ENCODE assay signal across 29 cellular contexts in genomic region chr14:99966436-99966835, GRCh38.
"Had no signal": no experiment of that assay in that cellular context is flagged by ENCODE, and none has a peak within 500 bp of the region (broad histone marks: within the 10 kb centered on the region; RNA-seq: fewer than 3 reads in every experiment).

No MANE protein-coding gene starts in this region.

- H3K27ac ChIP-seq: body of pancreas, colonic mucosa, gastroesophageal sphincter, skin epidermis, upper lobe of left lung had no signal

- H3K4me1 ChIP-seq: colonic mucosa had no signal

- H3K9me3 ChIP-seq: body of pancreas, colonic mucosa, gastroesophageal sphincter, upper lobe of left lung had no signal

- DNase-seq: activated CD4-positive, alpha-beta memory T cell treated with anti-CD3 and anti-CD28 coated beads, Interleukin-2, amount 10 ng/mL, durations not matched to agents 7 days and 5 days; activated CD4-positive, alpha-beta T cell treated with anti-CD3 and anti-CD28 coated beads for 1 hour; activated CD4-positive, alpha-beta T cell treated with anti-CD3 and anti-CD28 coated beads, Interleukin-2, amount 10 ng/mL, durations not matched to agents 7 days and 5 days; activated CD8-positive, alpha-beta memory T cell treated with anti-CD3 and anti-CD28 coated beads, Interleukin-2, amount 50 U/mL, for 48 hours; activated naive CD4-positive, alpha-beta T cell; activated T-cell treated with anti-CD3 and anti-CD28 coated beads, Interleukin-2, amount 50 U/mL, for 48 hours; body of pancreas; cerebellar nuclear complex; colonic mucosa; effector CD8-positive, alpha-beta T cell; head of caudate nucleus; hippocampal formation; left cardiac atrium; left ventricle myocardium superior; naive B cell; stimulated activated CD4-positive, alpha-beta T cell treated with anti-CD3 and anti-CD28 coated beads, Interleukin-12 subunit alpha, Interleukin-12 subunit beta, amount 100 ng/mL, for 4 hours; stimulated activated CD4-positive, alpha-beta T cell treated with anti-CD3 and anti-CD28 coated beads, Interleukin-4, amount 100 ng/mL, for 1 hour; T-helper 17 cell; T1000 had no signal

- H3K27me3 ChIP-seq: body of pancreas, upper lobe of left lung had no signal

- H3K36me3 Mint-ChIP-seq: mesothelial cell of epicardium, naive B cell had no signal

- H3K4me3 Mint-ChIP-seq: activated CD4-positive, alpha-beta memory T cell treated with anti-CD3 and anti-CD28 coated beads, Interleukin-2, amount 10 ng/mL, durations not matched to agents 7 days and 5 days; activated CD4-positive, alpha-beta T cell treated with anti-CD3 and anti-CD28 coated beads, Interleukin-2, amount 10 ng/mL, durations not matched to agents 7 days and 5 days; mesothelial cell of epicardium; naive B cell; neural crest cell; stimulated activated naive CD8-positive, alpha-beta T cell treated with anti-CD3 and anti-CD28 coated beads, Interleukin-15, Interleukin-2, amounts not matched to agents 100 ng/mL and 50 ng/mL, for 24 hours; T-helper 17 cell; WTC11 had no signal

- H3K4me3 ChIP-seq: body of pancreas, cardiac muscle cell, colonic mucosa, gastroesophageal sphincter, skin epidermis, upper lobe of left lung had no signal

- H3K27ac Mint-ChIP-seq: activated CD4-positive, alpha-beta memory T cell treated with anti-CD3 and anti-CD28 coated beads, Interleukin-2, amount 10 ng/mL, durations not matched to agents 7 days and 5 days; activated CD4-positive, alpha-beta T cell treated with anti-CD3 and anti-CD28 coated beads, Interleukin-2, amount 10 ng/mL, durations not matched to agents 7 days and 5 days; activated naive CD4-positive, alpha-beta T cell treated with anti-CD3 and anti-CD28 coated beads, Interleukin-2, amount 50 U/mL, for 72 hours; activated T-helper 2 cell treated with anti-CD3 and anti-CD28 coated beads, Interferon-gamma antibody, Interleukin-2, Interleukin-4, amounts not matched to agents 10 μg/mL and 5 μg/mL and 100 μg/mL, durations not matched to agents 14 hours and 24 hours and 36 hours; mesothelial cell of epicardium; naive B cell; stimulated activated naive CD8-positive, alpha-beta T cell treated with anti-CD3 and anti-CD28 coated beads, Interleukin-15, Interleukin-2, amounts not matched to agents 100 ng/mL and 50 ng/mL, for 24 hours; T-helper 17 cell; WTC11 had no signal

- ATAC-seq: activated naive CD4-positive, alpha-beta T cell treated with anti-CD3 and anti-CD28 coated beads, Interleukin-2, amount 50 U/mL, for 72 hours; body of pancreas; gastroesophageal sphincter; left cardiac atrium; left ventricle myocardium superior; T-helper 17 cell; WTC11 had no signal

- H3K36me3 ChIP-seq: cardiac muscle cell, colonic mucosa, gastroesophageal sphincter, upper lobe of left lung had no signal

- H3K9me3 Mint-ChIP-seq: activated CD4-positive, alpha-beta memory T cell treated with anti-CD3 and anti-CD28 coated beads, Interleukin-2, amount 10 ng/mL, durations not matched to agents 7 days and 5 days; activated naive CD4-positive, alpha-beta T cell treated with anti-CD3 and anti-CD28 coated beads, Interleukin-2, amount 50 U/mL, for 72 hours; activated T-helper 2 cell treated with anti-CD3 and anti-CD28 coated beads, Interferon-gamma antibody, Interleukin-2, Interleukin-4, amounts not matched to agents 10 μg/mL and 5 μg/mL and 100 μg/mL, durations not matched to agents 14 hours and 24 hours and 36 hours; mesothelial cell of epicardium; neural crest cell; stimulated activated naive CD8-positive, alpha-beta T cell treated with anti-CD3 and anti-CD28 coated beads, Interleukin-15, Interleukin-2, amounts not matched to agents 100 ng/mL and 50 ng/mL, for 24 hours; WTC11 had no signal
